In the genomic region with DNA sequence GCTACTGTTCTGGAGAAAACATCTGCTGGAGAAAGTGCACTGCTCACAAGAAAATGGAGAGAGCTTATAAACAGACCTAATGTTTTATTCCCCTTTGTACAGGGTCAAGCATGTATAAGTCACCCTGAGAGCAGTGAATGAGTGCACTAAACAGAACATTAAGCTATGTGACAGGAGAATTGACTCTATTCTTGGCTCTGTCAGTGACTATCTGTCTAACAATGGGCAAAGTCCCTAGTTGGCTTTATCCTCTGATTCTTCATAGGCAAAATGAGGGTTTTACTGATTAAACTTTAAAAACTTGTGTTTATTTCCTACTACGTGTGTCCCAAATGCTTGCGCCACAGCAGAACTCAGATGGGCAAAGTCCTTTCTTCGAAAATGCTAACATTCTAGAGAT, we compare ENCODE assay signal across 28 cellular contexts.
"Had no signal": no experiment of that assay in that cellular context is flagged by ENCODE, and none has a peak within 500 bp of the region (broad histone marks: within the 10 kb centered on the region; RNA-seq: fewer than 3 reads in every experiment).

No MANE protein-coding gene starts in this region.

- H3K36me3 Mint-ChIP-seq: stimulated activated effector memory CD8-positive, alpha-beta T cell treated with anti-CD3 and anti-CD28 coated beads, Interleukin-12 subunit alpha, Interleukin-12 subunit beta, amount 100 ng/mL, for 72 hours; stimulated activated memory B cell treated with anti-CD40 and anti-IgM and Interleukin-4, amounts not matched to agents 10 μg/mL and 1 μg/mL and 100 μg/mL, for 72 hours; stimulated activated naive B cell treated with anti-CD40 and anti-IgM and Interleukin-4, amounts not matched to agents 10 μg/mL and 1 μg/mL and 100 μg/mL, for 72 hours; type B pancreatic cell had no signal

- H3K4me1 Mint-ChIP-seq: stimulated activated effector memory CD8-positive, alpha-beta T cell treated with anti-CD3 and anti-CD28 coated beads, Interleukin-12 subunit alpha, Interleukin-12 subunit beta, amount 100 ng/mL, for 72 hours; stimulated activated memory B cell treated with anti-CD40 and anti-IgM and Interleukin-4, amounts not matched to agents 10 μg/mL and 1 μg/mL and 100 μg/mL, for 72 hours; stimulated activated naive B cell treated with anti-CD40 and anti-IgM and Interleukin-4, amounts not matched to agents 10 μg/mL and 1 μg/mL and 100 μg/mL, for 72 hours; stimulated activated naive CD8-positive, alpha-beta T cell treated with anti-CD3 and anti-CD28 coated beads, Interleukin-15, amount 100 ng/mL, for 72 hours had no signal

- DNase-seq: stimulated activated CD4-positive, alpha-beta T cell treated with anti-CD3 and anti-CD28 coated beads, Interleukin-2, amount 100 ng/mL, for 48 hours; stimulated activated CD4-positive, alpha-beta T cell treated with anti-CD3 and anti-CD28 coated beads, Interleukin-4, amount 100 ng/mL, for 1 hour; stimulated activated CD4-positive, alpha-beta T cell treated with anti-CD3 and anti-CD28 coated beads, Interleukin-4, amount 100 ng/mL, for 24 hours; stimulated activated CD4-positive, alpha-beta T cell treated with anti-CD3 and anti-CD28 coated beads, Interleukin-4, amount 100 ng/mL, for 4 hours; stimulated activated CD8-positive, alpha-beta memory T cell treated with anti-CD3 and anti-CD28 coated beads, Interleukin-4, amount 100 ng/mL, for 48 hours; stimulated activated naive B cell treated with anti-CD40 and anti-IgM and Interleukin-4, amounts not matched to agents 10 μg/mL and 1 μg/mL and 100 μg/mL, for 72 hours; stimulated activated naive CD4-positive, alpha-beta T cell; stimulated activated naive CD4-positive, alpha-beta T cell treated with Interleukin-2 at 50 U/mL for 16 hours; stimulated activated naive CD8-positive, alpha-beta T cell treated with anti-CD3 and anti-CD28 coated beads, Interleukin-15, amount 100 ng/mL, for 72 hours; stimulated activated naive CD8-positive, alpha-beta T cell treated with anti-CD3 and anti-CD28 coated beads, Interleukin-15, Interleukin-2, amounts not matched to agents 100 U/mL and 50 U/mL, for 24 hours; stomach; substantia nigra; testis; thyroid gland; tibial artery; transverse colon; trophoblast cell; upper lobe of left lung; upper lobe of right lung; uterus had no signal

- H3K27ac ChIP-seq: stomach, suprapubic skin, testis, thoracic aorta, thyroid gland, tibial artery, tibial nerve, transverse colon, upper lobe of left lung, upper lobe of right lung, uterus, vagina had no signal

- H3K27me3 ChIP-seq: stomach, suprapubic skin, testis, thyroid gland, tibial artery, tibial nerve, transverse colon, upper lobe of left lung, upper lobe of right lung, uterus, vagina had no signal

- ATAC-seq: stimulated activated effector memory CD8-positive, alpha-beta T cell treated with anti-CD3 and anti-CD28 coated beads, Interleukin-12 subunit alpha, Interleukin-12 subunit beta, amount 100 ng/mL, for 72 hours; stimulated activated memory B cell treated with anti-CD40 and anti-IgM and Interleukin-4, amounts not matched to agents 10 μg/mL and 1 μg/mL and 100 μg/mL, for 72 hours; stimulated activated naive B cell treated with anti-CD40 and anti-IgM and Interleukin-4, amounts not matched to agents 10 μg/mL and 1 μg/mL and 100 μg/mL, for 72 hours; stimulated activated naive CD8-positive, alpha-beta T cell treated with anti-CD3 and anti-CD28 coated beads, Interleukin-15, amount 100 ng/mL, for 72 hours; stimulated activated naive CD8-positive, alpha-beta T cell treated with anti-CD3 and anti-CD28 coated beads, Interleukin-15, Interleukin-2, amounts not matched to agents 100 U/mL and 50 U/mL, for 24 hours; upper lobe of right lung had no signal

- H3K9me3 ChIP-seq: stomach, suprapubic skin, testis, thoracic aorta, thyroid gland, tibial artery, tibial nerve, transverse colon, upper lobe of left lung, upper lobe of right lung, uterus, vagina had no signal

- H3K4me3 Mint-ChIP-seq: stimulated activated effector memory CD8-positive, alpha-beta T cell treated with anti-CD3 and anti-CD28 coated beads, Interleukin-12 subunit alpha, Interleukin-12 subunit beta, amount 100 ng/mL, for 72 hours; stimulated activated memory B cell treated with anti-CD40 and anti-IgM and Interleukin-4, amounts not matched to agents 10 μg/mL and 1 μg/mL and 100 μg/mL, for 72 hours; stimulated activated naive B cell treated with anti-CD40 and anti-IgM and Interleukin-4, amounts not matched to agents 10 μg/mL and 1 μg/mL and 100 μg/mL, for 72 hours; stimulated activated naive CD8-positive, alpha-beta T cell treated with anti-CD3 and anti-CD28 coated beads, Interleukin-15, amount 100 ng/mL, for 72 hours; stimulated activated naive CD8-positive, alpha-beta T cell treated with anti-CD3 and anti-CD28 coated beads, Interleukin-15, Interleukin-2, amounts not matched to agents 100 ng/mL and 50 ng/mL, for 24 hours; type B pancreatic cell had no signal

- H3K9me3 Mint-ChIP-seq: stimulated activated effector memory CD8-positive, alpha-beta T cell treated with anti-CD3 and anti-CD28 coated beads, Interleukin-12 subunit alpha, Interleukin-12 subunit beta, amount 100 ng/mL, for 72 hours; stimulated activated memory B cell treated with anti-CD40 and anti-IgM and Interleukin-4, amounts not matched to agents 10 μg/mL and 1 μg/mL and 100 μg/mL, for 72 hours; stimulated activated naive B cell treated with anti-CD40 and anti-IgM and Interleukin-4, amounts not matched to agents 10 μg/mL and 1 μg/mL and 100 μg/mL, for 72 hours; stimulated activated naive CD8-positive, alpha-beta T cell treated with anti-CD3 and anti-CD28 coated beads, Interleukin-15, amount 100 ng/mL, for 72 hours; stimulated activated naive CD8-positive, alpha-beta T cell treated with anti-CD3 and anti-CD28 coated beads, Interleukin-15, Interleukin-2, amounts not matched to agents 100 ng/mL and 50 ng/mL, for 24 hours; type B pancreatic cell had no signal

- H3K27me3 Mint-ChIP-seq: stimulated activated memory B cell treated with anti-CD40 and anti-IgM and Interleukin-4, amounts not matched to agents 10 μg/mL and 1 μg/mL and 100 μg/mL, for 72 hours; stimulated activated naive B cell treated with anti-CD40 and anti-IgM and Interleukin-4, amounts not matched to agents 10 μg/mL and 1 μg/mL and 100 μg/mL, for 72 hours; stimulated activated naive CD8-positive, alpha-beta T cell treated with anti-CD3 and anti-CD28 coated beads, Interleukin-15, amount 100 ng/mL, for 72 hours; type B pancreatic cell had no signal

- H3K27ac Mint-ChIP-seq: stimulated activated effector memory CD8-positive, alpha-beta T cell treated with anti-CD3 and anti-CD28 coated beads, Interleukin-12 subunit alpha, Interleukin-12 subunit beta, amount 100 ng/mL, for 72 hours; stimulated activated memory B cell treated with anti-CD40 and anti-IgM and Interleukin-4, amounts not matched to agents 10 μg/mL and 1 μg/mL and 100 μg/mL, for 72 hours; stimulated activated naive B cell treated with anti-CD40 and anti-IgM and Interleukin-4, amounts not matched to agents 10 μg/mL and 1 μg/mL and 100 μg/mL, for 72 hours; stimulated activated naive CD8-positive, alpha-beta T cell treated with anti-CD3 and anti-CD28 coated beads, Interleukin-15, amount 100 ng/mL, for 72 hours; stimulated activated naive CD8-positive, alpha-beta T cell treated with anti-CD3 and anti-CD28 coated beads, Interleukin-15, Interleukin-2, amounts not matched to agents 100 ng/mL and 50 ng/mL, for 24 hours; type B pancreatic cell had no signal
